2 cellular contexts compared by ENCODE assay signal in genomic region chr5:101677961-101678360, GRCh38.
TF ChIP-seq lines count a peak whose summit lies in the region.

No MANE protein-coding gene starts in this region.

TF ChIP-seq in HCT116, 20 proteins besides CTCF, POLR2A, EP300 and RAD21:
- TF ChIP-seq FOSL1 (IDR thresholded peaks at IDR 0.05; ENCODE audit: low read depth), result no peak
- TF ChIP-seq SIN3A (IDR thresholded peaks at IDR 0.05; ENCODE audit: low read depth), result no peak
- TF ChIP-seq TCF7L2 (IDR thresholded peaks at IDR 0.05; ENCODE audit: borderline replicate concordance, extremely low read depth, insufficient read depth, insufficient read length), result no peak
- TF ChIP-seq ZNF274 (IDR thresholded peaks at IDR 0.05; ENCODE audit: low read depth, low read length), result no peak
- TF ChIP-seq POLR2AphosphoS5 (IDR thresholded peaks at IDR 0.05; ENCODE audit: low read depth, low read length), result no peak
- no peak for TF ChIP-seq SP1 (IDR thresholded peaks at IDR 0.05; ENCODE audit: low read depth)
- TF ChIP-seq JUND (IDR thresholded peaks at IDR 0.05), result no peak
- no peak for TF ChIP-seq CEBPB (IDR thresholded peaks at IDR 0.05; ENCODE audit: low read depth)

TF ChIP-seq in H1, 55 proteins besides CTCF, POLR2A, EP300 and RAD21:
- TF ChIP-seq JUN (IDR thresholded peaks at IDR 0.05; ENCODE audit: low read depth, low read length) (no peak), GTF2F1 (IDR thresholded peaks at IDR 0.05; ENCODE audit: borderline replicate concordance, low read depth, low read length) (no peak), PHF8 (conservative IDR thresholded peaks at IDR 0.05; ENCODE audit: low read depth, low read length) (no peak), TBP (IDR thresholded peaks at IDR 0.05; ENCODE audit: low read depth, low read length) (no peak), SIX5 (IDR thresholded peaks at IDR 0.05; ENCODE audit: low read depth, low read length) (no peak), HDAC6 (IDR thresholded peaks at IDR 0.05; ENCODE audit: low read depth, low read length) (no peak), NRF1 (IDR thresholded peaks at IDR 0.05; ENCODE audit: low read depth, low read length) (no peak), SIRT6 (IDR thresholded peaks at IDR 0.05; ENCODE audit: low read length) (no peak), TEAD4 (IDR thresholded peaks at IDR 0.05; ENCODE audit: low read depth, low read length) (no peak), SRF (IDR thresholded peaks at IDR 0.05; ENCODE audit: low read depth, low read length) (no peak), MAFK (IDR thresholded peaks at IDR 0.05; ENCODE audit: low read depth, low read length) (no peak), RXRA (IDR thresholded peaks at IDR 0.05; ENCODE audit: insufficient read depth, low read depth, low read length) (no peak), SP2 (IDR thresholded peaks at IDR 0.05; ENCODE audit: low read length) (no peak), BRCA1 (IDR thresholded peaks at IDR 0.05; ENCODE audit: low read depth, low read length) (no peak), NANOG (IDR thresholded peaks at IDR 0.05; ENCODE audit: insufficient read depth, low read depth, low read length, poor library complexity, severe bottlenecking) (no peak), SAP30 (IDR thresholded peaks at IDR 0.05; ENCODE audit: insufficient read depth, insufficient replicate concordance, low read length) (no peak)
- TF ChIP-seq, protein P1, sequence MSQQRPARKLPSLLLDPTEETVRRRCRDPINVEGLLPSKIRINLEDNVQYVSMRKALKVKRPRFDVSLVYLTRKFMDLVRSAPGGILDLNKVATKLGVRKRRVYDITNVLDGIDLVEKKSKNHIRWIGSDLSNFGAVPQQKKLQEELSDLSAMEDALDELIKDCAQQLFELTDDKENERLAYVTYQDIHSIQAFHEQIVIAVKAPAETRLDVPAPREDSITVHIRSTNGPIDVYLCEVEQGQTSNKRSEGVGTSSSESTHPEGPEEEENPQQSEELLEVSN (IDR thresholded peaks at IDR 0.05), result no peak
- TF ChIP-seq, protein P2, sequence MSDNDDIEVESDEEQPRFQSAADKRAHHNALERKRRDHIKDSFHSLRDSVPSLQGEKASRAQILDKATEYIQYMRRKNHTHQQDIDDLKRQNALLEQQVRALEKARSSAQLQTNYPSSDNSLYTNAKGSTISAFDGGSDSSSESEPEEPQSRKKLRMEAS (IDR thresholded peaks at IDR 0.05), result no peak
